Comparison of ENCODE assay signal across 8 cellular contexts in the genomic region with DNA sequence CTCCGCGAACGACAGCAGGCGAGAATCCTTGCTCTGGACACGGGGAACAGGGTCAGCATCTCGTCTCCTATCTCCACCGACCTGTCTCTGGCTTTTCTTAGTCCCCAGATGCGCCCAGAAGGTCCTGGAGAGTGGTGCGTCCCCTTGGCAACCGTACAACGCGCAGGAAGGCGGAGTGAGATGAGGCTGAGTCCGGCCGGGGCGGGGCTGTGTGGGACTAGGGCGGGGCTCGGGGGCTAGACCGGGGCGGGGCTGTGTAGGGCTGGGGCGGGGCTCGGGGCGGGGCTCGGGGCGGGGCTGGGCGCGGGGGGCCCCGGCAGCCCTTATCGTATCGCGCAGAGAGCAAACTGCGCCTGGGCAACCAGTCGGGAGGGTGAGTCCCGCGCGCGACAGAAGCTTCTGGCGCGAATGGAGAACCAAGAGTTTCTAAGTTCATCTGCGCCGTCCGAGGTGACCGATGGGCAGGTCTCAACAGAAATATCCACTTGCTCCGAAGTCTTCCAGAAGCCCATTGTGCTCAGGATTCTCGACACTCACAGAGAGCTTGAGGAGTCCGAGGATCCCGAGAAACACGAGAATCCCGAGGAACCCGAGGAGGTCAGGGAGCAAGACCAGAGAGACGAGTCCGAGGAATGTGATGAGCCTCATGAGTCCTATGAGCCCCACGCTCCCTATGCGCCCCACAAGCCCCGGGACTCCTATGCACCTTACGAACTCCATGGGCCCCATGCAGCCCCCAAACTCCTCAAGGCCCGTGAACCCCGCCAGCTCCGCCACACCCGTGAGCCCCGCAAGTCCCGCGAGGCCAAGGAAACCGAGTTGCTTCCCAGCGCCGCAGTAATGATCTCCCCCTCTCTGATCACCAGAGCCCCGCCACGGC.
A peak's percentile ranks its signal among the peaks of the same experiment; 100 is the strongest.
DNase-seq lines count a peak whose midpoint lies in the region; ATAC-seq lines count a peak whose summit lies in the region.

No MANE protein-coding gene starts in this region.

- DNase-seq in NCI-H2171 (lab: John Stamatoyannopoulos, UW) (peak; percentile 56), cerebellar cortex (ENCODE audit: low spot score) (peak; percentile 76), kidney glomerular epithelial cell (lab: John Stamatoyannopoulos, UW) (peak; percentile 59), NCI-H2196 treated with DMSO at 0.1 percent for 48 hours (lab: John Stamatoyannopoulos, UW; ENCODE audit: unreplicated experiment) (no peak)
- peak; percentile 73 for DNase-seq in activated CD4-positive, CD25-positive, alpha-beta regulatory T cell treated with anti-CD3 and anti-CD28 coated beads, Interleukin-2, amount 50 U/mL, for 72 hours
- peak; percentile 53 to 70 for DNase-seq in stimulated activated CD4-positive, alpha-beta T cell treated with anti-CD3 and anti-CD28 coated beads, Interleukin-15, amount 100 ng/mL, for 1 hour (ENCODE audit: low read depth in 1 of 2, low spot score in 1 of 2)

- ATAC-seq in GM18519 (IDR thresholded peaks at IDR 0.05; ENCODE audit: low FRiP score, unreplicated experiment) (peak; percentile 93), HG02973 (IDR thresholded peaks at IDR 0.05; ENCODE audit: unreplicated experiment) (peak; percentile 99)
